Comparison of ENCODE assay signal across 19 cellular contexts in the genomic region with DNA sequence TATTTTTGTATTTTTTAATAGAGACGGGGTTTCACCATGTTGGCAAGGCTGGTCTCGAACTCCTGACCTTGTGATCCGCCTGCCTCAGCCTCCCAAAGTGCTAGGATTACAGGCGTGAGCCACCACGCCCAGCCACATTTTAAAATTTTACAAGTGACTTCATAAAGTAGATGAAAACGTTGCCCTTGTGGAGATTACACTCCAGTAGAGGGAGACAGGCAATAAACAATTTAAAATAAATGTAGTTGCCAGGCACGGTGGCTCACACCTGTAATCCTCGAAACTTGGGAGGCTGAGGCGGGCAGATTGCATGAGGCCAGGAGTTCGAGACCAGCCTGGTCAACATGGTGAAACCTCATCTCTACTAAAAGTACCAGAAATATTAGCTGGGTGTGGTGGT. TPM values are rescaled to one million over a fixed set of nuclear protein-coding genes. Genes with fewer than 3 reads are reported as not detected.
"Had no signal": no experiment of that assay in that cellular context is flagged by ENCODE, and none has a peak within 500 bp of the region (broad histone marks: within the 10 kb centered on the region; RNA-seq: fewer than 3 reads in every experiment).

No MANE protein-coding gene starts in this region.

RNA-seq across cellular contexts. Expression of a gene that starts 15.0 kb away (rescaled TPM):
- total RNA-seq: activated B cell treated with CpG ODN at 0.5 μM for 24 hours; activated CD4-positive, alpha-beta memory T cell treated with anti-CD3 and anti-CD28 coated beads for 36 hours; activated CD4-positive, alpha-beta T cell treated with anti-CD3 and anti-CD28 coated beads, Interleukin-2, amount 10 ng/mL, durations not matched to agents 24 days and 14 days; activated CD8-positive, alpha-beta memory T cell treated with anti-CD3 and anti-CD28 coated beads for 36 hours; activated CD8-positive, alpha-beta T cell treated with anti-CD3 and anti-CD28 coated beads for 36 hours; activated naive CD4-positive, alpha-beta T cell treated with anti-CD3 and anti-CD28 coated beads for 36 hours; activated naive CD4-positive, alpha-beta T cell treated with anti-CD3 and anti-CD28 coated beads, Interleukin-2, amount 50 U/mL, for 72 hours; activated naive CD8-positive, alpha-beta T cell treated with anti-CD3 and anti-CD28 coated beads for 36 hours; activated T-cell treated with anti-CD3 and anti-CD28 coated beads, Interleukin-2, amount 50 U/mL, for 72 hours; activated T-helper 1 cell treated with anti-CD3 and anti-CD28 coated beads, Interleukin-12 subunit alpha, Interleukin-12 subunit beta, Interleukin-2, Interleukin-4 antibody, amounts not matched to agents 30 ng/mL and 10 ng/mL and 1 ng/mL, durations not matched to agents 14 hours and 24 hours and 36 hours; activated T-helper 17 cell treated with anti-CD3 and anti-CD28 coated beads, Interleukin-2, amount 50 U/mL, for 72 hours; aorta; astrocyte; breast epithelium; cardiac septum; cerebellum had no signal
- polyA plus RNA-seq: adrenal gland had no signal

RNA-seq across cellular contexts. Expression of a gene that starts 22.3 kb away (rescaled TPM):
- total RNA-seq: activated B cell treated with CpG ODN at 0.5 μM for 24 hours; activated CD4-positive, alpha-beta memory T cell treated with anti-CD3 and anti-CD28 coated beads for 36 hours; activated CD4-positive, alpha-beta T cell treated with anti-CD3 and anti-CD28 coated beads, Interleukin-2, amount 10 ng/mL, durations not matched to agents 24 days and 14 days; activated CD8-positive, alpha-beta memory T cell treated with anti-CD3 and anti-CD28 coated beads for 36 hours; activated CD8-positive, alpha-beta T cell treated with anti-CD3 and anti-CD28 coated beads for 36 hours; activated naive CD4-positive, alpha-beta T cell treated with anti-CD3 and anti-CD28 coated beads for 36 hours; activated naive CD4-positive, alpha-beta T cell treated with anti-CD3 and anti-CD28 coated beads, Interleukin-2, amount 50 U/mL, for 72 hours; activated naive CD8-positive, alpha-beta T cell treated with anti-CD3 and anti-CD28 coated beads for 36 hours; activated T-cell treated with anti-CD3 and anti-CD28 coated beads, Interleukin-2, amount 50 U/mL, for 4 hours; activated T-cell treated with anti-CD3 and anti-CD28 coated beads, Interleukin-2, amount 50 U/mL, for 72 hours; activated T-helper 1 cell treated with anti-CD3 and anti-CD28 coated beads, Interleukin-12 subunit alpha, Interleukin-12 subunit beta, Interleukin-2, Interleukin-4 antibody, amounts not matched to agents 30 ng/mL and 10 ng/mL and 1 ng/mL, durations not matched to agents 14 hours and 24 hours and 36 hours; activated T-helper 17 cell treated with anti-CD3 and anti-CD28 coated beads, Interleukin-2, amount 50 U/mL, for 72 hours; aorta; astrocyte; cardiac septum; cerebellum had no signal

RNA-seq across cellular contexts. Expression of a gene that starts 25.7 kb away (rescaled TPM):
- total RNA-seq: activated B cell treated with CpG ODN at 0.5 μM for 24 hours; activated CD4-positive, alpha-beta T cell treated with anti-CD3 and anti-CD28 coated beads, Interleukin-2, amount 10 ng/mL, durations not matched to agents 24 days and 14 days; activated CD8-positive, alpha-beta memory T cell treated with anti-CD3 and anti-CD28 coated beads for 36 hours; activated CD8-positive, alpha-beta T cell treated with anti-CD3 and anti-CD28 coated beads for 36 hours; activated naive CD8-positive, alpha-beta T cell treated with anti-CD3 and anti-CD28 coated beads for 36 hours; activated T-cell treated with anti-CD3 and anti-CD28 coated beads, Interleukin-2, amount 50 U/mL, for 4 hours; activated T-helper 1 cell treated with anti-CD3 and anti-CD28 coated beads, Interleukin-12 subunit alpha, Interleukin-12 subunit beta, Interleukin-2, Interleukin-4 antibody, amounts not matched to agents 30 ng/mL and 10 ng/mL and 1 ng/mL, durations not matched to agents 14 hours and 24 hours and 36 hours; activated T-helper 17 cell treated with anti-CD3 and anti-CD28 coated beads, Interleukin-2, amount 50 U/mL, for 72 hours; adrenal gland; aorta; astrocyte; body of pancreas; breast epithelium; cardiac septum; cerebellum had no signal
- polyA plus RNA-seq: adrenal gland, aorta had no signal

RNA-seq across cellular contexts. Expression of a gene that starts 29.5 kb away (rescaled TPM):
- total RNA-seq: activated B cell treated with CpG ODN at 0.5 μM for 24 hours; activated CD4-positive, alpha-beta memory T cell treated with anti-CD3 and anti-CD28 coated beads for 36 hours; activated CD4-positive, alpha-beta T cell treated with anti-CD3 and anti-CD28 coated beads, Interleukin-2, amount 10 ng/mL, durations not matched to agents 24 days and 14 days; activated CD8-positive, alpha-beta T cell treated with anti-CD3 and anti-CD28 coated beads for 36 hours; activated naive CD4-positive, alpha-beta T cell treated with anti-CD3 and anti-CD28 coated beads for 36 hours; activated naive CD4-positive, alpha-beta T cell treated with anti-CD3 and anti-CD28 coated beads, Interleukin-2, amount 50 U/mL, for 72 hours; activated T-cell treated with anti-CD3 and anti-CD28 coated beads, Interleukin-2, amount 50 U/mL, for 4 hours; activated T-cell treated with anti-CD3 and anti-CD28 coated beads, Interleukin-2, amount 50 U/mL, for 72 hours; activated T-helper 1 cell treated with anti-CD3 and anti-CD28 coated beads, Interleukin-12 subunit alpha, Interleukin-12 subunit beta, Interleukin-2, Interleukin-4 antibody, amounts not matched to agents 30 ng/mL and 10 ng/mL and 1 ng/mL, durations not matched to agents 14 hours and 24 hours and 36 hours; activated T-helper 17 cell treated with anti-CD3 and anti-CD28 coated beads, Interleukin-2, amount 50 U/mL, for 72 hours; adrenal gland; aorta; astrocyte; body of pancreas; breast epithelium; cardiac septum; cerebellum had no signal
- polyA plus RNA-seq: adrenal gland, aorta had no signal

RNA-seq across cellular contexts. Expression of a gene that starts 49.1 kb away (rescaled TPM):
- total RNA-seq: activated B cell treated with CpG ODN at 0.5 μM for 24 hours; activated CD4-positive, alpha-beta memory T cell treated with anti-CD3 and anti-CD28 coated beads for 36 hours; activated CD4-positive, alpha-beta T cell treated with anti-CD3 and anti-CD28 coated beads, Interleukin-2, amount 10 ng/mL, durations not matched to agents 24 days and 14 days; activated CD8-positive, alpha-beta memory T cell treated with anti-CD3 and anti-CD28 coated beads for 36 hours; activated CD8-positive, alpha-beta T cell treated with anti-CD3 and anti-CD28 coated beads for 36 hours; activated naive CD8-positive, alpha-beta T cell treated with anti-CD3 and anti-CD28 coated beads for 36 hours; activated T-cell treated with anti-CD3 and anti-CD28 coated beads, Interleukin-2, amount 50 U/mL, for 4 hours; activated T-helper 1 cell treated with anti-CD3 and anti-CD28 coated beads, Interleukin-12 subunit alpha, Interleukin-12 subunit beta, Interleukin-2, Interleukin-4 antibody, amounts not matched to agents 30 ng/mL and 10 ng/mL and 1 ng/mL, durations not matched to agents 14 hours and 24 hours and 36 hours; activated T-helper 17 cell treated with anti-CD3 and anti-CD28 coated beads, Interleukin-2, amount 50 U/mL, for 72 hours; adrenal gland; aorta; astrocyte; body of pancreas; breast epithelium; cardiac septum; cerebellum had no signal
- polyA plus RNA-seq: adrenal gland, aorta had no signal
